In the genomic region with DNA sequence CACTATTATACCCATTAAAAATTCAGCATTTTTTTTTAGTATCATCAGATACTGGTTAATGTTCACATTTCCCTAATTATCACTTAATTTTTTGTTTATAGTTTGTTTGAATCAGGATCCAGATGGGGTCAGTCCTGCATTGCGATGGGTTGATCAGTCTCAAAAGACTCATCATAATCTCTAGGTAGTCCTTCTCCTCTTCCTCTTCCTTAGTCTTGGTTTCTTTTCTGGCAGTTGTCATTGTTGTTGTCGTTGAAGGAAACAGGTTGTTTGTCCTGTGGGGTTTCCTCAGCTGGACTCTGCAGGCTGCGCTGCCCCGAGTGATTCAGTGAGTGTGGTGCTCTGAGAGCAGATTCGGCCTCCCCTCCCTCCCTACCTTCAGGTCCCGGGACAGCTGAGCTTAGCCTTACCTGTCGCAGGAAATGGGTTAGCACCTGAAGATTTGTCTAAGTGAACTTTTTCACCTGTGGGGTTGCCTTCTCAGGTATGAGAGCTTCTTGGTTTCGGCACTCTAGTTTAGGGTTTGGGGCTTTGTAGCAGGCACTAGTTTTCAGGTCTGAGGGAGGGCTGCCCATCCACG, we compare ENCODE assay signal across 20 cellular contexts. TPM values are rescaled to one million over a fixed set of nuclear protein-coding genes. Genes with fewer than 3 reads are reported as not detected.
A peak's percentile ranks its signal among the peaks of the same experiment; 100 is the strongest.
DNase-seq lines count a peak whose midpoint lies in the region; ATAC-seq and TF ChIP-seq lines count a peak whose summit lies in the region.
"Had no signal": no experiment of that assay in that cellular context is flagged by ENCODE, and none has a peak within 500 bp of the region (broad histone marks: within the 10 kb centered on the region; RNA-seq: fewer than 3 reads in every experiment).

No MANE protein-coding gene starts in this region.

- no peaks in the 10 kb centered on the region for H3K9me3 ChIP-seq in breast epithelium
- no peaks in the 10 kb centered on the region for H3K9me3 ChIP-seq in esophagus muscularis mucosa
- no peaks in the 10 kb centered on the region for H3K9me3 ChIP-seq in sigmoid colon
- H3K9me3 ChIP-seq in vagina = no peaks in the 10 kb centered on the region
- H3K9me3 ChIP-seq: SJCRH30 had no signal

- H3K9me3 Mint-ChIP-seq in MCF 10A (ENCODE audit: unreplicated experiment) = no peaks in the 10 kb centered on the region
- H3K9me3 Mint-ChIP-seq: CD4-positive, alpha-beta T cell; HFFc6; naive thymus-derived CD4-positive, alpha-beta T cell; stimulated activated naive CD8-positive, alpha-beta T cell treated with anti-CD3 and anti-CD28 coated beads, Interleukin-15, Interleukin-2, amounts not matched to agents 100 ng/mL and 50 ng/mL, for 24 hours had no signal

- H3K27ac ChIP-seq in breast epithelium = peak overlapping the region; percentile 82 to 95
- peak overlapping the region; percentile 49 to 87 (median 86) for H3K27ac ChIP-seq in esophagus muscularis mucosa (replicated peaks in 1 of 4)
- peak overlapping the region; percentile 20 to 98 (median 95) for H3K27ac ChIP-seq in sigmoid colon
- H3K27ac ChIP-seq in vagina = peak overlapping the region; percentile 99

- H3K4me1 Mint-ChIP-seq in MCF 10A (ENCODE audit: insufficient read depth, unreplicated experiment) = peaks cover 41% of the 10 kb centered on the region

- TF ChIP-seq POLR2A in breast epithelium (IDR thresholded peaks at IDR 0.05) (no peak), esophagus muscularis mucosa (IDR thresholded peaks at IDR 0.05; ENCODE audit: low read depth) (no peak), sigmoid colon (IDR thresholded peaks at IDR 0.05) (no peak), vagina (IDR thresholded peaks at IDR 0.05) (no peak)

- no peak overlapping the region for H3K4me3 Mint-ChIP-seq in MCF 10A (ENCODE audit: unreplicated experiment)
- H3K4me3 Mint-ChIP-seq: CD4-positive, alpha-beta T cell; HFFc6; naive thymus-derived CD4-positive, alpha-beta T cell; stimulated activated naive CD8-positive, alpha-beta T cell treated with anti-CD3 and anti-CD28 coated beads, Interleukin-15, Interleukin-2, amounts not matched to agents 100 ng/mL and 50 ng/mL, for 24 hours had no signal

- TF ChIP-seq CTCF in breast epithelium (IDR thresholded peaks at IDR 0.05) (no peak), MCF 10A (IDR thresholded peaks at IDR 0.05; ENCODE audit: unreplicated experiment) (no peak), esophagus muscularis mucosa (IDR thresholded peaks at IDR 0.05) (no peak), sigmoid colon (IDR thresholded peaks at IDR 0.05) (no peak), vagina (IDR thresholded peaks at IDR 0.05) (no peak)

- H3K27ac Mint-ChIP-seq in MCF 10A (ENCODE audit: low read depth, unreplicated experiment) = no peak overlapping the region
- H3K27ac Mint-ChIP-seq: CD4-positive, alpha-beta T cell; HFFc6; progenitor cell of endocrine pancreas; stimulated activated naive CD8-positive, alpha-beta T cell treated with anti-CD3 and anti-CD28 coated beads, Interleukin-15, Interleukin-2, amounts not matched to agents 100 ng/mL and 50 ng/mL, for 24 hours had no signal

- POLR2A ChIA-PET in MCF 10A (lab: Yijun Ruan, JAX) = interaction anchor here (0.7 to 0.9 kb wide), 2 partner anchors 12 to 14 kb away, joined by 3 read pairs; no protein-coding TSS in a partner anchor

- peaks cover 16% of the 10 kb centered on the region for H3K36me3 Mint-ChIP-seq in MCF 10A (ENCODE audit: insufficient read depth, unreplicated experiment)

- CTCF ChIA-PET in MCF 10A (lab: Yijun Ruan, JAX) = interaction anchor here (0.9 to 2.1 kb wide), 6 partner anchors 15 to 148 kb away, joined by 3 to 15 read pairs (median 4); a partner anchor contains a TSS

- intact Hi-C loops in breast epithelium (cut with DNase I; ENCODE audit: low total_unique reads) = no loop called here
- intact Hi-C loops in MCF 10A (cut with micrococcal nuclease) = no loop called here
- intact Hi-C loops in esophagus muscularis mucosa (cut with DNase I) = no loop called here
- intact Hi-C loops in sigmoid colon (cut with DNase I) = loop anchor here (10.0 kb wide), 1 partner anchor 815 kb away; no protein-coding TSS in a partner anchor
- intact Hi-C loops in vagina (cut with DNase I) = no loop called here

- TF ChIP-seq EP300 in esophagus muscularis mucosa (IDR thresholded peaks at IDR 0.05) (no peak), sigmoid colon (IDR thresholded peaks at IDR 0.05) (no peak)

- BruUV-seq in MCF 10A (replicated peaks; lab: Mats Ljungman, UMichigan) = no TSS peak

- no peaks in the 10 kb centered on the region for H3K36me3 ChIP-seq in breast epithelium
- H3K36me3 ChIP-seq in esophagus muscularis mucosa = peaks cover 0 to 7% (median 0%) of the 10 kb centered on the region in 4 donors
- peaks cover 0 to 3% (median 0%) of the 10 kb centered on the region in 4 donors for H3K36me3 ChIP-seq in sigmoid colon
- H3K36me3 ChIP-seq in vagina = no peaks in the 10 kb centered on the region

- H3K27me3 ChIP-seq in breast epithelium (no peaks in the 10 kb centered on the region), esophagus muscularis mucosa (no peaks in the 10 kb centered on the region), sigmoid colon (no peaks in the 10 kb centered on the region), vagina (no peaks in the 10 kb centered on the region)
- H3K27me3 ChIP-seq: SJCRH30 had no signal

- 61% methylated on average over 9 of the region's 9 CpGs for WGBS in esophagus muscularis mucosa
- 75 to 85% methylated on average over 9 of the region's 9 CpGs for WGBS in sigmoid colon, 2 donors

- no peak for DNase-seq in breast epithelium (ENCODE audit: low spot score in 2 of 2)
- no peak for DNase-seq in MCF 10A (ENCODE audit: unreplicated experiment)
- DNase-seq in esophagus muscularis mucosa (ENCODE audit: extremely low spot score) = no peak
- no peak for DNase-seq in sigmoid colon
- no peak for DNase-seq in vagina (ENCODE audit: extremely low spot score in 2 of 2)
- DNase-seq: 8988T; activated CD4-positive, alpha-beta T cell treated with anti-CD3 and anti-CD28 coated beads for 1 hour; activated naive CD4-positive, alpha-beta T cell; CD4-positive, alpha-beta T cell; DMS79 treated with DMSO at 0.1 percent for 48 hours; effector CD4-positive, alpha-beta T cell; HFFc6; naive thymus-derived CD4-positive, alpha-beta T cell; NCI-H146; SJCRH30 had no signal

- peaks cover 10 to 47% of the 10 kb centered on the region in 2 donors for H3K4me1 ChIP-seq in breast epithelium
- peaks cover 78 to 100% (median 99%) of the 10 kb centered on the region in 4 donors for H3K4me1 ChIP-seq in esophagus muscularis mucosa
- H3K4me1 ChIP-seq in sigmoid colon = peaks cover 0 to 100% (median 99%) of the 10 kb centered on the region in 4 donors
- peaks cover 97% of the 10 kb centered on the region for H3K4me1 ChIP-seq in vagina

- peak overlapping the region in 2 of 3 donors; percentile 13 to 34 for H3K4me3 ChIP-seq in breast epithelium
- no peak overlapping the region for H3K4me3 ChIP-seq in esophagus muscularis mucosa
- H3K4me3 ChIP-seq in sigmoid colon = no peak overlapping the region
- H3K4me3 ChIP-seq in vagina = no peak overlapping the region
- H3K4me3 ChIP-seq: SJCRH30 had no signal

- ATAC-seq in GM19023 (IDR thresholded peaks at IDR 0.05; ENCODE audit: unreplicated experiment) = no peak
- no peak for ATAC-seq in HG02798 (IDR thresholded peaks at IDR 0.05; ENCODE audit: poor library complexity, unreplicated experiment)
- no peak for ATAC-seq in GM21717 (IDR thresholded peaks at IDR 0.05; ENCODE audit: unreplicated experiment)
- ATAC-seq: naive thymus-derived CD4-positive, alpha-beta T cell had no signal

- H3K27me3 Mint-ChIP-seq in MCF 10A (ENCODE audit: insufficient read depth, unreplicated experiment) = no peaks in the 10 kb centered on the region

RNA-seq across cellular contexts. Expression of a gene that starts 34.1 kb away (rescaled TPM):
- total RNA-seq in breast epithelium (10 to 100 TPM; 43.6 to 53.9 (median 52.8) TPM), MCF 10A (2022) (26.9 and 27.2 TPM in 2 replicates), esophagus muscularis mucosa (100 to 1,000 TPM in 1 of 4 donors, 10 to 100 TPM in 3; 56.0 to 154 (median 79.4) TPM), sigmoid colon (100 to 1,000 TPM in 1 of 4 donors, 10 to 100 TPM in 3; 44.1 to 104 (median 58.5) TPM), vagina (81.8 TPM)
- 10 to 100 TPM; 10.6 to 28.2 (median 22.2) TPM for polyA plus RNA-seq in sigmoid colon

Comparison
In these comparisons a context has a peak if more than half of its experiments do, and no peak if none do; other contexts are left out.
1. H3K4me3 ChIP-seq: peak in breast epithelium (2 of 3); none in esophagus muscularis mucosa (0 of 4), sigmoid colon (0 of 4) and vagina (0 of 2).
2. Peak in every context shown above with its lines, with median percentiles within 50 percentile points of each other: H3K27ac ChIP-seq.